1 cellular context compared by ENCODE assay signal in the genomic region with DNA sequence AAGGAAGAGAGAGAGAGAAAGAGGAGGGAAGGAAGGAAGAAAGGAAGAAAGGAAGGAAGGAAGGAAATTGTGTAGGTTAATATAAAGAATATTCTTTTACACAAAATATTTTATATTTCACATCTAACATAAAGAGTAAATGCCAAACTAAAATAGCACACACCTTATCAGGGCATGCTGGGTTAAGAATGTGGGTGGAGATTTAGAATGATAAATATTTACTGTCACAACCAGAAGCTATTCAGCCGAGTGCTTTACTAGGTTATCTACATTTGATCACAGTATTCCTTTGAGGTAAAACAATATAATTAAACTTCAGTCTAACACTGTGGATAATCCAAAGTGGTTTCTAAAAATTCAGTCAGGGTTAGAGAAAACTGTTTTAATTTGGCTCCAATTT.
TF ChIP-seq lines count a peak whose summit lies in the region.

No MANE protein-coding gene starts in this region.

TF ChIP-seq in A549, 52 proteins besides CTCF, POLR2A, EP300 and RAD21 (continued from another document):
- TF ChIP-seq, protein P1, sequence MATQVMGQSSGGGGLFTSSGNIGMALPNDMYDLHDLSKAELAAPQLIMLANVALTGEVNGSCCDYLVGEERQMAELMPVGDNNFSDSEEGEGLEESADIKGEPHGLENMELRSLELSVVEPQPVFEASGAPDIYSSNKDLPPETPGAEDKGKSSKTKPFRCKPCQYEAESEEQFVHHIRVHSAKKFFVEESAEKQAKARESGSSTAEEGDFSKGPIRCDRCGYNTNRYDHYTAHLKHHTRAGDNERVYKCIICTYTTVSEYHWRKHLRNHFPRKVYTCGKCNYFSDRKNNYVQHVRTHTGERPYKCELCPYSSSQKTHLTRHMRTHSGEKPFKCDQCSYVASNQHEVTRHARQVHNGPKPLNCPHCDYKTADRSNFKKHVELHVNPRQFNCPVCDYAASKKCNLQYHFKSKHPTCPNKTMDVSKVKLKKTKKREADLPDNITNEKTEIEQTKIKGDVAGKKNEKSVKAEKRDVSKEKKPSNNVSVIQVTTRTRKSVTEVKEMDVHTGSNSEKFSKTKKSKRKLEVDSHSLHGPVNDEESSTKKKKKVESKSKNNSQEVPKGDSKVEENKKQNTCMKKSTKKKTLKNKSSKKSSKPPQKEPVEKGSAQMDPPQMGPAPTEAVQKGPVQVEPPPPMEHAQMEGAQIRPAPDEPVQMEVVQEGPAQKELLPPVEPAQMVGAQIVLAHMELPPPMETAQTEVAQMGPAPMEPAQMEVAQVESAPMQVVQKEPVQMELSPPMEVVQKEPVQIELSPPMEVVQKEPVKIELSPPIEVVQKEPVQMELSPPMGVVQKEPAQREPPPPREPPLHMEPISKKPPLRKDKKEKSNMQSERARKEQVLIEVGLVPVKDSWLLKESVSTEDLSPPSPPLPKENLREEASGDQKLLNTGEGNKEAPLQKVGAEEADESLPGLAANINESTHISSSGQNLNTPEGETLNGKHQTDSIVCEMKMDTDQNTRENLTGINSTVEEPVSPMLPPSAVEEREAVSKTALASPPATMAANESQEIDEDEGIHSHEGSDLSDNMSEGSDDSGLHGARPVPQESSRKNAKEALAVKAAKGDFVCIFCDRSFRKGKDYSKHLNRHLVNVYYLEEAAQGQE (IDR thresholded peaks at IDR 0.05) = no peak
- TF ChIP-seq EHF (CRISPR knock-in tag; IDR thresholded peaks at IDR 0.05) = no peak
- TF ChIP-seq CBX2 (IDR thresholded peaks at IDR 0.05; ENCODE audit: borderline replicate concordance, low read depth) = no peak
- TF ChIP-seq, protein P2, sequence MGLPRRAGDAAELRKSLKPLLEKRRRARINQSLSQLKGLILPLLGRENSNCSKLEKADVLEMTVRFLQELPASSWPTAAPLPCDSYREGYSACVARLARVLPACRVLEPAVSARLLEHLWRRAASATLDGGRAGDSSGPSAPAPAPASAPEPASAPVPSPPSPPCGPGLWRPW (IDR thresholded peaks at IDR 0.05) = no peak
- TF ChIP-seq HDAC2 (IDR thresholded peaks at IDR 0.05) = no peak
- no peak for TF ChIP-seq MYC (IDR thresholded peaks at IDR 0.05; ENCODE audit: borderline replicate concordance, low read length)
- no peak for TF ChIP-seq FOSB (CRISPR knock-in tag; IDR thresholded peaks at IDR 0.05)
- no peak for TF ChIP-seq RARB (CRISPR knock-in tag; IDR thresholded peaks at IDR 0.05)
- TF ChIP-seq EHMT2 (IDR thresholded peaks at IDR 0.05; ENCODE audit: low read depth) = no peak
- TF ChIP-seq, protein P3, sequence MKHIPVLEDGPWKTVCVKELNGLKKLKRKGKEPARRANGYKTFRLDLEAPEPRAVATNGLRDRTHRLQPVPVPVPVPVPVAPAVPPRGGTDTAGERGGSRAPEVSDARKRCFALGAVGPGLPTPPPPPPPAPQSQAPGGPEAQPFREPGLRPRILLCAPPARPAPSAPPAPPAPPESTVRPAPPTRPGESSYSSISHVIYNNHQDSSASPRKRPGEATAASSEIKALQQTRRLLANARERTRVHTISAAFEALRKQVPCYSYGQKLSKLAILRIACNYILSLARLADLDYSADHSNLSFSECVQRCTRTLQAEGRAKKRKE (CRISPR knock-in tag; IDR thresholded peaks at IDR 0.05; ENCODE audit: low read depth) = no peak
- TF ChIP-seq HEYL (CRISPR knock-in tag; IDR thresholded peaks at IDR 0.05) = no peak
- no peak for TF ChIP-seq ZC3H11A (IDR thresholded peaks at IDR 0.05)
- no peak for TF ChIP-seq JUNB (IDR thresholded peaks at IDR 0.05)
